ENCODE assay signal across 13 cellular contexts in genomic region chr7:30313348-30313747, GRCh38.
"Had no signal": no experiment of that assay in that cellular context is flagged by ENCODE, and none has a peak within 500 bp of the region (broad histone marks: within the 10 kb centered on the region; RNA-seq: fewer than 3 reads in every experiment).

No MANE protein-coding gene starts in this region.

- H3K9me3 Mint-ChIP-seq: activated naive CD4-positive, alpha-beta T cell treated with anti-CD3 and anti-CD28 coated beads, Interleukin-2, amount 50 U/mL, for 24 hours; activated T-helper 2 cell treated with anti-CD3 and anti-CD28 coated beads, Interferon-gamma antibody, Interleukin-2, Interleukin-4, amounts not matched to agents 10 μg/mL and 5 μg/mL and 100 μg/mL, durations not matched to agents 14 hours and 24 hours and 36 hours; dendritic cell treated with granulocyte-macrophage colony-stimulating factor and Interleukin-4, amounts not matched to agents 40 ng/mL and 50 ng/mL, for 4 days; endodermal cell; neural crest cell had no signal

- H3K27ac ChIP-seq: ovary, stomach, thoracic aorta had no signal

- H3K27ac Mint-ChIP-seq: activated naive CD4-positive, alpha-beta T cell treated with anti-CD3 and anti-CD28 coated beads, Interleukin-2, amount 50 U/mL, for 24 hours; activated T-helper 2 cell treated with anti-CD3 and anti-CD28 coated beads, Interferon-gamma antibody, Interleukin-2, Interleukin-4, amounts not matched to agents 10 μg/mL and 5 μg/mL and 100 μg/mL, durations not matched to agents 14 hours and 24 hours and 36 hours; dendritic cell treated with granulocyte-macrophage colony-stimulating factor and Interleukin-4, amounts not matched to agents 40 ng/mL and 50 ng/mL, for 4 days; endodermal cell had no signal

- DNase-seq: amygdala; cerebellar nuclear complex; endodermal cell; erythroblast; foreskin fibroblast; ovary; stimulated activated CD4-positive, alpha-beta T cell treated with anti-CD3 and anti-CD28 coated beads, Interleukin-4, amount 100 ng/mL, for 24 hours; stomach had no signal

- H3K27me3 Mint-ChIP-seq: activated naive CD4-positive, alpha-beta T cell treated with anti-CD3 and anti-CD28 coated beads, Interleukin-2, amount 50 U/mL, for 24 hours; dendritic cell treated with granulocyte-macrophage colony-stimulating factor and Interleukin-4, amounts not matched to agents 40 ng/mL and 50 ng/mL, for 4 days had no signal

- H3K36me3 ChIP-seq: ovary, stomach, thoracic aorta had no signal

- H3K4me3 Mint-ChIP-seq: activated naive CD4-positive, alpha-beta T cell treated with anti-CD3 and anti-CD28 coated beads, Interleukin-2, amount 50 U/mL, for 24 hours; dendritic cell treated with granulocyte-macrophage colony-stimulating factor and Interleukin-4, amounts not matched to agents 40 ng/mL and 50 ng/mL, for 4 days; endodermal cell; neural crest cell had no signal

- H3K27me3 ChIP-seq: ovary, stomach had no signal

- H3K9me3 ChIP-seq: ovary, stomach, thoracic aorta had no signal

- H3K4me3 ChIP-seq: ovary, stomach, thoracic aorta had no signal
